Comparison of ENCODE assay signal across 21 cellular contexts in the genomic region with DNA sequence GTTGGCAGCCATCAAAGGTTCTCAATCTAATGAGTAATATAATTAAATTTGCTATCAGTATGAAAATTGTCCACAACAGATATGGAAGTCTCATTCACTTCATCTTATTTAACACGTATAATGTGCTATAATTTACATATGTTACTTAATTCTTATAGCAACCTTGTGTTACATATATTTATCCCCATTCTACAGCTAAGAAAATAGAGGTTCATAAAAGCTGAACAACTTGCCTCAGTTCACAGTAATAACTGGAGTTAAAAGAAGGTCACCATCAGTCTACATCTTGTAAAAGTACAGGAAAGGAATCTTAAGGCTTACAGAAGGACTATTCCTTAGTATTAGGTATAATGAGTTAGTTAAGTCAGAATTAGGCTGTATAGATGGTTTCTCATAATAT. TPM values are rescaled to one million over a fixed set of nuclear protein-coding genes. Genes with fewer than 3 reads are reported as not detected.
DNase-seq lines count a peak whose midpoint lies in the region; ATAC-seq, FAIRE-seq and TF ChIP-seq lines count a peak whose summit lies in the region.
"Had no signal": no experiment of that assay in that cellular context is flagged by ENCODE, and none has a peak within 500 bp of the region (broad histone marks: within the 10 kb centered on the region; RNA-seq: fewer than 3 reads in every experiment).

No MANE protein-coding gene starts in this region.

- ATAC-seq in HepG2 (no peak), right lobe of liver (no peak), T-helper 17 cell (no peak), HG02759 (IDR thresholded peaks at IDR 0.05; ENCODE audit: unreplicated experiment) (no peak)
- no peak for ATAC-seq in stimulated activated effector memory CD8-positive, alpha-beta T cell treated with anti-CD3 and anti-CD28 coated beads, Interleukin-12 subunit alpha, Interleukin-12 subunit beta, amount 100 ng/mL, for 72 hours
- ATAC-seq: CD8-positive, alpha-beta T cell had no signal

- CTCF ChIA-PET in HepG2 (lab: Yijun Ruan, JAX; ENCODE audit: low intra/inter-chr PET ratio, low total read pairs), result no interaction called here

- no peaks in the 10 kb centered on the region for H3K4me1 ChIP-seq in HepG2 (ENCODE audit: insufficient read depth, low read length)
- no peaks in the 10 kb centered on the region for H3K4me1 ChIP-seq in right lobe of liver
- H3K4me1 ChIP-seq: BE2C, BLaER1, Caco-2 had no signal

- no peak for TF ChIP-seq RAD21 in HepG2 (CRISPR knock-in tag; IDR thresholded peaks at IDR 0.05)

- H4K20me1 ChIP-seq in HepG2 (ENCODE audit: insufficient read depth, low read length), result no peaks in the 10 kb centered on the region
- H4K20me1 ChIP-seq: BLaER1 had no signal

- no peak overlapping the region for H2AFZ ChIP-seq in HepG2 (ENCODE audit: low read length)

- TF ChIP-seq POLR2A in HepG2 (IDR thresholded peaks at IDR 0.05; ENCODE audit: insufficient read depth in 1 of 2, low read depth in 2 of 2, low read length in 2 of 2) (no peak), right lobe of liver (IDR thresholded peaks at IDR 0.05) (no peak)

- no peaks in the 10 kb centered on the region for H3K27me3 ChIP-seq in HepG2 (ENCODE audit: control insufficient read depth in 1 of 2, insufficient read depth in 2 of 2, low read length in 2 of 2)
- no peaks in the 10 kb centered on the region for H3K27me3 ChIP-seq in right lobe of liver
- H3K27me3 ChIP-seq: BE2C, BLaER1 had no signal

- H3K27me3 Mint-ChIP-seq in T-helper 17 cell, result no peaks in the 10 kb centered on the region
- H3K27me3 Mint-ChIP-seq: CD4-positive, CD25-positive, alpha-beta regulatory T cell had no signal

- no peaks in the 10 kb centered on the region for H3K79me2 ChIP-seq in HepG2 (ENCODE audit: insufficient read depth, low read length)

- H3K36me3 Mint-ChIP-seq in T-helper 17 cell (ENCODE audit: low read depth), result peaks cover 5% of the 10 kb centered on the region
- H3K36me3 Mint-ChIP-seq in stimulated activated effector memory CD8-positive, alpha-beta T cell treated with anti-CD3 and anti-CD28 coated beads, Interleukin-12 subunit alpha, Interleukin-12 subunit beta, amount 100 ng/mL, for 72 hours, result no peaks in the 10 kb centered on the region

- H3K27ac ChIP-seq in HepG2 (ENCODE audit: extremely low read length, insufficient read depth, low read length), result no peak overlapping the region
- no peak overlapping the region for H3K27ac ChIP-seq in right lobe of liver
- H3K27ac ChIP-seq: 22Rv1, BLaER1 had no signal

- no peak overlapping the region for H3K4me3 ChIP-seq in HepG2 (replicated peaks in 1 of 3; ENCODE audit: insufficient read depth in 1 of 3, low read depth in 2 of 3, low read length in 3 of 3)
- no peak overlapping the region for H3K4me3 ChIP-seq in right lobe of liver
- H3K4me3 ChIP-seq: BLaER1 had no signal

- H3K4me3 Mint-ChIP-seq in T-helper 17 cell, result no peak overlapping the region
- H3K4me3 Mint-ChIP-seq in stimulated activated effector memory CD8-positive, alpha-beta T cell treated with anti-CD3 and anti-CD28 coated beads, Interleukin-12 subunit alpha, Interleukin-12 subunit beta, amount 100 ng/mL, for 72 hours, result no peak overlapping the region
- H3K4me3 Mint-ChIP-seq: CD14-positive monocyte; CD4-positive, CD25-positive, alpha-beta regulatory T cell; CD8-positive, alpha-beta T cell had no signal

- H3K4me2 ChIP-seq in HepG2 (ENCODE audit: low read depth, low read length), result no peak overlapping the region
- H3K4me2 ChIP-seq: BLaER1 had no signal

- in situ Hi-C loops in HepG2 (cut with HindIII; ENCODE audit: extremely low pct_ligation_motif_present, low pct_unique_long_range_greater_than_20kb), result loop anchor here (10.0 kb wide), 1 partner anchor 518 kb away; the partner anchor contains the start of gene SMIM36

- FAIRE-seq in HepG2 (lab: Jason Lieb, UNC), result no peak
- FAIRE-seq: D721Med, G401.6, GM12891, GM19239 had no signal

- TF ChIP-seq CTCF in HepG2 (CRISPR knock-in tag; IDR thresholded peaks at IDR 0.05) (no peak), right lobe of liver (IDR thresholded peaks at IDR 0.05) (no peak)

- no peak overlapping the region for H3K9ac ChIP-seq in HepG2 (ENCODE audit: insufficient read depth, low read depth, low read length)
- H3K9ac ChIP-seq: BLaER1 had no signal

- H3K4me1 Mint-ChIP-seq in T-helper 17 cell, result no peaks in the 10 kb centered on the region
- no peaks in the 10 kb centered on the region for H3K4me1 Mint-ChIP-seq in stimulated activated effector memory CD8-positive, alpha-beta T cell treated with anti-CD3 and anti-CD28 coated beads, Interleukin-12 subunit alpha, Interleukin-12 subunit beta, amount 100 ng/mL, for 72 hours
- H3K4me1 Mint-ChIP-seq: CD14-positive monocyte had no signal

- WGBS in HepG2 (ENCODE audit: low lambda C conversion rate), result 94% methylated on average over 1 of the region's 1 CpG
- 82% methylated on average over 1 of the region's 1 CpG for WGBS in right lobe of liver (ENCODE audit: insufficient coverage, low coverage, low lambda C conversion rate, missing lambda C conversion rate)

- POLR2A ChIA-PET in HepG2 (lab: Yijun Ruan, JAX), result no interaction called here

- intact Hi-C loops in HepG2 (cut with micrococcal nuclease; ENCODE audit: unreplicated experiment), result no loop called here
- intact Hi-C loops in right lobe of liver (cut with DNase I), result loop anchor here (10.0 kb wide), 2 partner anchors 348 to 358 kb away; no protein-coding TSS in a partner anchor

- H3K36me3 ChIP-seq in HepG2 (replicated peaks in 1 of 2; ENCODE audit: control insufficient read depth in 1 of 2, insufficient read depth in 2 of 2, low read length in 2 of 2) (peaks cover 5 to 25% of the 10 kb centered on the region in 2 experiments; a peak in 4 of 5 replicates), right lobe of liver (no peaks in the 10 kb centered on the region)
- H3K36me3 ChIP-seq: BE2C, BLaER1 had no signal

- no peak for TF ChIP-seq EP300 in HepG2 (IDR thresholded peaks at IDR 0.05; ENCODE audit: low read depth in 2 of 2, low read length in 2 of 2)
- TF ChIP-seq EP300 in HepG2 (CRISPR knock-in tag; IDR thresholded peaks at IDR 0.05; ENCODE audit: borderline replicate concordance), result no peak

- H3K9me3 ChIP-seq in HepG2 (ENCODE audit: low read length) (no peaks in the 10 kb centered on the region), right lobe of liver (no peaks in the 10 kb centered on the region), T-helper 17 cell (ENCODE audit: control insufficient read depth, low read length, poor library complexity, severe bottlenecking) (no peaks in the 10 kb centered on the region)
- H3K9me3 ChIP-seq: BE2C, BLaER1, Caco-2 had no signal

- H3K9me3 Mint-ChIP-seq in stimulated activated effector memory CD8-positive, alpha-beta T cell treated with anti-CD3 and anti-CD28 coated beads, Interleukin-12 subunit alpha, Interleukin-12 subunit beta, amount 100 ng/mL, for 72 hours, result no peaks in the 10 kb centered on the region
- H3K9me3 Mint-ChIP-seq: CD14-positive monocyte; CD4-positive, CD25-positive, alpha-beta regulatory T cell; CD8-positive, alpha-beta T cell had no signal

- no TSS peak for BruUV-seq in HepG2 (replicated peaks; lab: Mats Ljungman, UMichigan)

- peak overlapping the region; percentile 16 for H3K27ac Mint-ChIP-seq in T-helper 17 cell
- no peak overlapping the region for H3K27ac Mint-ChIP-seq in stimulated activated effector memory CD8-positive, alpha-beta T cell treated with anti-CD3 and anti-CD28 coated beads, Interleukin-12 subunit alpha, Interleukin-12 subunit beta, amount 100 ng/mL, for 72 hours
- H3K27ac Mint-ChIP-seq: CD4-positive, CD25-positive, alpha-beta regulatory T cell; CD8-positive, alpha-beta T cell had no signal

- no peak for DNase-seq in HepG2 (ENCODE audit: low spot score)
- no peak for DNase-seq in right lobe of liver
- no peak for DNase-seq in T-helper 17 cell
- DNase-seq in stimulated activated effector memory CD8-positive, alpha-beta T cell treated with anti-CD3 and anti-CD28 coated beads, Interleukin-12 subunit alpha, Interleukin-12 subunit beta, amount 100 ng/mL, for 72 hours (ENCODE audit: low spot score in 2 of 2), result no peak
- DNase-seq: ACHN; BE2C; C1 segment of cervical spinal cord; Caco-2; Calu3; CD4-positive, CD25-positive, alpha-beta regulatory T cell; CD8-positive, alpha-beta T cell; DMS79 treated with DMSO at 0.1 percent for 48 hours; GF-D8 had no signal

RNA-seq across cellular contexts. Expression of gene STXBP4, which starts 27.9 kb away (rescaled TPM):
- total RNA-seq in HepG2 (2016; rRNA removed; fragmentation: Illumina TruSeq; extraction: Trizol) (36.1 and 53.9 TPM in 2 replicates), right lobe of liver (10 to 100 TPM in 1 of 6 experiments, 1 to 10 TPM in 5; 2.2 to 14.8 (median 3.7) TPM), T-helper 17 cell (1 to 10 TPM; 6.1 to 7.4 TPM)
- total RNA-seq in HepG2 (2016; cell fraction: cytosol; rRNA removed; fragmentation: Illumina TruSeq; extraction: Trizol; ENCODE audit: low read depth), result 18.6 and 19.4 TPM in 2 replicates
- 30.7 and 52.2 TPM in 2 replicates for total RNA-seq in HepG2 (2016; cell fraction: insoluble cytoplasmic fraction; rRNA removed; fragmentation: Illumina TruSeq; extraction: Trizol)
- 6.0 and 11.4 TPM in 2 replicates for total RNA-seq in HepG2 (2016; cell fraction: membrane; rRNA removed; fragmentation: Illumina TruSeq; extraction: Trizol)
- 93.2 and 99.9 TPM in 2 replicates for total RNA-seq in HepG2 (2016; cell fraction: nucleus; rRNA removed; fragmentation: Illumina TruSeq; extraction: Trizol)
- 8.4 and 8.5 TPM in 2 replicates for polyA plus RNA-seq in HepG2 (2011; rRNA removed)
- polyA plus RNA-seq in HepG2 (2011; cell fraction: cytosol; rRNA removed), result 3.6 and 5.7 TPM in 2 replicates
- polyA plus RNA-seq in HepG2 (2011; cell fraction: nucleus; rRNA removed), result 8.6 and 11.5 TPM in 2 replicates
- polyA plus RNA-seq in HepG2 (2012), result 7.0 and 7.5 TPM in 2 replicates
- 0.35 and 0.42 TPM in 2 replicates for polyA plus RNA-seq in HepG2 (2016; cell fraction: cytosol; fragmentation: Illumina TruSeq; extraction: Trizol; ENCODE audit: low read depth)
- 16.7 and 19.2 TPM in 2 replicates for polyA plus RNA-seq in HepG2 (2016; cell fraction: insoluble cytoplasmic fraction; fragmentation: Illumina TruSeq; extraction: Trizol; ENCODE audit: low read depth)
- polyA plus RNA-seq in HepG2 (2016; cell fraction: membrane; fragmentation: Illumina TruSeq; extraction: Trizol; ENCODE audit: low read depth), result 1.00 and 1.6 TPM in 2 replicates
- polyA plus RNA-seq in HepG2 (2016; cell fraction: nucleus; fragmentation: Illumina TruSeq; extraction: Trizol; ENCODE audit: insufficient read depth, low read depth), result 15.2 and 16.2 TPM in 2 replicates
- 9.0 and 15.1 TPM in 2 replicates for polyA minus RNA-seq in HepG2 (2011; rRNA and poly(A)+ RNA removed; ENCODE audit: low replicate concordance)
- 9.1 and 15.6 TPM in 2 replicates for polyA minus RNA-seq in HepG2 (2011; cell fraction: cytosol; rRNA and poly(A)+ RNA removed)
- 137 and 167 TPM in 2 replicates for polyA minus RNA-seq in HepG2 (2011; cell fraction: nucleus; rRNA and poly(A)+ RNA removed)

RNA-seq across cellular contexts. Expression of gene COX11, which starts 28.0 kb away (rescaled TPM):
- 203 and 230 TPM in 2 replicates for total RNA-seq in HepG2 (2016; rRNA removed; fragmentation: Illumina TruSeq; extraction: Trizol)
- total RNA-seq in HepG2 (2016; cell fraction: cytosol; rRNA removed; fragmentation: Illumina TruSeq; extraction: Trizol; ENCODE audit: low read depth), result 50.2 and 64.8 TPM in 2 replicates
- total RNA-seq in HepG2 (2016; cell fraction: insoluble cytoplasmic fraction; rRNA removed; fragmentation: Illumina TruSeq; extraction: Trizol), result 202 and 240 TPM in 2 replicates
- 121 and 122 TPM in 2 replicates for total RNA-seq in HepG2 (2016; cell fraction: membrane; rRNA removed; fragmentation: Illumina TruSeq; extraction: Trizol)
- 110 and 134 TPM in 2 replicates for total RNA-seq in HepG2 (2016; cell fraction: nucleus; rRNA removed; fragmentation: Illumina TruSeq; extraction: Trizol)
- 90.1 and 103 TPM in 2 replicates for polyA plus RNA-seq in HepG2 (2011; rRNA removed)
- 87.8 and 109 TPM in 2 replicates for polyA plus RNA-seq in HepG2 (2011; cell fraction: cytosol; rRNA removed)
- 117 and 121 TPM in 2 replicates for polyA plus RNA-seq in HepG2 (2011; cell fraction: nucleus; rRNA removed)
- polyA plus RNA-seq in HepG2 (2012), result 62.9 and 86.3 TPM in 2 replicates
- polyA plus RNA-seq in HepG2 (2016; cell fraction: cytosol; fragmentation: Illumina TruSeq; extraction: Trizol; ENCODE audit: low read depth), result 51.3 and 56.0 TPM in 2 replicates
- 176 and 195 TPM in 2 replicates for polyA plus RNA-seq in HepG2 (2016; cell fraction: insoluble cytoplasmic fraction; fragmentation: Illumina TruSeq; extraction: Trizol; ENCODE audit: low read depth)
- 85.6 and 91.5 TPM in 2 replicates for polyA plus RNA-seq in HepG2 (2016; cell fraction: membrane; fragmentation: Illumina TruSeq; extraction: Trizol; ENCODE audit: low read depth)
- polyA plus RNA-seq in HepG2 (2016; cell fraction: nucleus; fragmentation: Illumina TruSeq; extraction: Trizol; ENCODE audit: insufficient read depth, low read depth), result 144 and 146 TPM in 2 replicates
- polyA minus RNA-seq in HepG2 (2011; rRNA and poly(A)+ RNA removed; ENCODE audit: low replicate concordance), result 37.9 and 79.9 TPM in 2 replicates
- 77.2 and 82.7 TPM in 2 replicates for polyA minus RNA-seq in HepG2 (2011; cell fraction: cytosol; rRNA and poly(A)+ RNA removed)
- 96.0 and 104 TPM in 2 replicates for polyA minus RNA-seq in HepG2 (2011; cell fraction: nucleus; rRNA and poly(A)+ RNA removed)
- 10 to 100 TPM; 20.4 to 29.1 (median 24.8) TPM for total RNA-seq in right lobe of liver
- total RNA-seq in T-helper 17 cell, result 10 to 100 TPM; 27.7 to 40.1 TPM
